ENCODE assay signal across 9 cellular contexts in genomic region chr5:132456553-132457361, GRCh38. TPM values are rescaled to one million over a fixed set of nuclear protein-coding genes. Genes with fewer than 3 reads are reported as not detected.
A peak's percentile ranks its signal among the peaks of the same experiment; 100 is the strongest.
DNase-seq lines count a peak whose midpoint lies in the region; ATAC-seq and TF ChIP-seq lines count a peak whose summit lies in the region.
"Had no signal": no experiment of that assay in that cellular context is flagged by ENCODE, and none has a peak within 500 bp of the region (broad histone marks: within the 10 kb centered on the region; RNA-seq: fewer than 3 reads in every experiment).

No MANE protein-coding gene starts in this region.

- H3K4me1 ChIP-seq in liver (ENCODE audit: control insufficient read depth in 4 of 4, insufficient read depth in 4 of 4, low read length in 3 of 4) (peaks cover 29 to 63% (median 54%) of the 10 kb centered on the region in 4 donors), upper lobe of left lung (peaks cover 59 to 76% (median 71%) of the 10 kb centered on the region in 4 donors)

- TF ChIP-seq RAD21 in liver (IDR thresholded peaks at IDR 0.05): no peak

- H3K27ac ChIP-seq in liver (ENCODE audit: low read depth in 1 of 2, low read length in 2 of 2) (peak overlapping the region; percentile 73 to 92), upper lobe of left lung (peak overlapping the region; percentile 90 to 93 (median 92))

- peaks cover 0 to under 1% (median 0%) of the 10 kb centered on the region in 4 donors for H3K36me3 ChIP-seq in liver (ENCODE audit: control insufficient read depth in 4 of 4, insufficient read depth in 3 of 4, low read depth in 1 of 4, low read length in 3 of 4)
- peaks cover 0 to 16% (median 0%) of the 10 kb centered on the region in 4 donors for H3K36me3 ChIP-seq in upper lobe of left lung

- peak in 2 of 4 donors; percentile 45 to 68 for TF ChIP-seq EP300 in upper lobe of left lung (IDR thresholded peaks at IDR 0.05)

- DNase-seq in amniotic epithelial cell (ENCODE audit: low read depth): peak; percentile 41
- DNase-seq in upper lobe of left lung: peak; percentile 41 to 90
- no peak for DNase-seq in T1000 (lab: John Stamatoyannopoulos, UW)

- ATAC-seq in HG02798 (IDR thresholded peaks at IDR 0.05; ENCODE audit: poor library complexity, unreplicated experiment): peak; percentile 59
- peak; percentile 70 to 78 for ATAC-seq in upper lobe of left lung (ENCODE audit: low FRiP score in 2 of 2)
- no peak for ATAC-seq in HG03039 (IDR thresholded peaks at IDR 0.05; ENCODE audit: unreplicated experiment)
- ATAC-seq: Panc1 had no signal

- WGBS in liver: 67% methylated on average over 9 of the region's 9 CpGs
- WGBS in upper lobe of left lung, 2 donors: 47 to 51% methylated on average over 9 of the region's 9 CpGs

- TF ChIP-seq CTCF in liver (IDR thresholded peaks at IDR 0.05; ENCODE audit: low read depth, low read length, missing input control) (no peak), upper lobe of left lung (IDR thresholded peaks at IDR 0.05) (no peak)

- H3K27me3 ChIP-seq in liver (ENCODE audit: control insufficient read depth in 4 of 4, insufficient read depth in 4 of 4, low read length in 3 of 4) (no peaks in the 10 kb centered on the region), upper lobe of left lung (no peaks in the 10 kb centered on the region)

- H3K9ac ChIP-seq in liver (ENCODE audit: low read depth in 1 of 2, low read length in 2 of 2): no peak overlapping the region

- H3K9me3 ChIP-seq in liver (ENCODE audit: control insufficient read depth in 4 of 4, low read length in 3 of 4) (no peaks in the 10 kb centered on the region), upper lobe of left lung (no peaks in the 10 kb centered on the region)

- H3K4me3 ChIP-seq in liver (ENCODE audit: low read depth in 1 of 3, low read length in 3 of 3) (no peak overlapping the region), upper lobe of left lung (peak overlapping the region in 1 of 4 donors; percentile 17)

- peak; percentile 42 for TF ChIP-seq POLR2A in GM15510 (IDR thresholded peaks at IDR 0.05; ENCODE audit: borderline replicate concordance, extremely low read depth, insufficient read length)
- peak; percentile 48 for TF ChIP-seq POLR2A in Raji (IDR thresholded peaks at IDR 0.05; ENCODE audit: insufficient read depth, low read depth, low read length)
- TF ChIP-seq POLR2A in upper lobe of left lung (IDR thresholded peaks at IDR 0.05): peak in 1 of 4 donors; percentile 49

TF ChIP-seq in liver, 16 proteins besides CTCF, POLR2A, EP300 and RAD21:
- TF ChIP-seq SP1 (IDR thresholded peaks at IDR 0.05) (peak; percentile 21), ZBTB33 (IDR thresholded peaks at IDR 0.05) (no peak), REST (IDR thresholded peaks at IDR 0.05) (no peak), EGR1 (IDR thresholded peaks at IDR 0.05; ENCODE audit: low read depth in 2 of 2) (no peak), YY1 (IDR thresholded peaks at IDR 0.05) (no peak), FOXA2 (IDR thresholded peaks at IDR 0.05) (no peak), RXRA (IDR thresholded peaks at IDR 0.05) (peak in 1 of 2 donors; percentile 29), HNF4G (IDR thresholded peaks at IDR 0.05) (no peak), NR2F2 (IDR thresholded peaks at IDR 0.05) (no peak), TAF1 (conservative IDR thresholded peaks at IDR 0.05) (no peak), JUND (IDR thresholded peaks at IDR 0.05) (no peak), ATF3 (IDR thresholded peaks at IDR 0.05) (no peak), HNF4A (conservative IDR thresholded peaks at IDR 0.05) (no peak), GABPA (IDR thresholded peaks at IDR 0.05 in 1 of 2, conservative IDR thresholded peaks at IDR 0.05 in 1 of 2) (no peak), FOXA1 (IDR thresholded peaks at IDR 0.05) (no peak), MAX (IDR thresholded peaks at IDR 0.05) (peak; percentile 25)

RNA-seq across cellular contexts. Expression of gene IRF1, which starts 33.8 kb away (rescaled TPM):
- total RNA-seq in liver (10 to 100 TPM in 1 of 2 donors, 1 to 10 TPM in 1; 9.5 to 42.6 TPM), upper lobe of left lung (10 to 100 TPM; 42.1 to 94.3 (median 79.3) TPM)
- 10 to 100 TPM; 22.1 to 27.3 TPM for polyA plus RNA-seq in liver
